ENCODE assay signal across 33 cellular contexts in the genomic region with DNA sequence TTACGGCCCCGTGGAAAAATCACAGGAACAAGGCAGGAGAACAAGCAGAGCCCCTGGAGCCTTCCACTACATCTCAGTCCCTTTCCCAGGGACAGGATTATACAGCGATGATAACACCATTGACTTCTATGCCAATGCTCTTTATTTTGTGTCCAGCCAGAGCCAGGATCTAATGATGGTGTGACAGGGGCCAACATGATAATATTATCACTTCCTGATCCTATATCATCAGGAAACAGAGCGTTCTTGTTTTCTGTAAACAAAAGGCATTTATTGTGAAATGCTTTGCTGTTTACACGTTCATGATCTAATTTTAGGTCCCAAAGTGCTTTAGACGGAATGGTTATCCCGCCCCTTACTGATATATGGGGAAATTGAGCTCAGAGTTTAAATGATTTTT. TPM values are rescaled to one million over a fixed set of nuclear protein-coding genes. Genes with fewer than 3 reads are reported as not detected.
"Had no signal": no experiment of that assay in that cellular context is flagged by ENCODE, and none has a peak within 500 bp of the region (broad histone marks: within the 10 kb centered on the region; RNA-seq: fewer than 3 reads in every experiment).

No MANE protein-coding gene starts in this region.

- ATAC-seq: activated CD8-positive, alpha-beta T cell treated with anti-CD3 and anti-CD28 coated beads for 36 hours; activated T-cell treated with anti-CD3 and anti-CD28 coated beads, Interleukin-2, amount 50 U/mL, for 72 hours; activated T-helper 17 cell treated with anti-CD3 and anti-CD28 coated beads, Interleukin-2, amount 50 U/mL, for 72 hours; Right ventricle myocardium inferior had no signal

- H3K4me1 ChIP-seq: ascending aorta had no signal

- H3K36me3 ChIP-seq: ascending aorta, cardiac muscle cell had no signal

- H3K27ac ChIP-seq: ascending aorta, cardiac muscle cell, PC-9, RWPE1 had no signal

- DNase-seq: activated CD4-positive, alpha-beta T cell treated with anti-CD3 and anti-CD28 coated beads, Interleukin-2, amount 10 ng/mL, durations not matched to agents 24 days and 14 days; activated CD4-positive, alpha-beta T cell treated with anti-CD3 and anti-CD28 coated beads, Interleukin-2, amount 50 U/mL, for 4 hours; activated CD8-positive, alpha-beta T cell treated with anti-CD3 and anti-CD28 coated beads for 36 hours; activated effector memory CD4-positive, alpha-beta T cell treated with anti-CD3 and anti-CD28 coated beads, Interleukin-2, amount 50 U/mL, for 16 hours; activated naive CD4-positive, alpha-beta T cell; activated naive CD8-positive, alpha-beta T cell treated with anti-CD3 and anti-CD28 coated beads, Interleukin-2, amount 10 ng/mL, durations not matched to agents 7 days and 5 days; activated T-cell treated with anti-CD3 and anti-CD28 coated beads, Interleukin-2, amount 50 U/mL, for 1 hour; activated T-cell treated with anti-CD3 and anti-CD28 coated beads, Interleukin-2, amount 50 U/mL, for 72 hours; amygdala; KBM-7; MM.1S; MV-4-11; NCI-H1092; NCI-H1436 treated with DMSO at 0.1 percent for 48 hours; NCI-H1694 treated with DMSO at 0.1 percent for 48 hours; NCI-H2029 treated with DMSO at 0.1 percent for 48 hours; NCI-H2107; NCI-H2171; NCI-H510A; NCI-H526; NCI-H748 treated with DMSO at 0.1 percent for 48 hours; NK-92 treated with Interleukin-12 subunit alpha and Interleukin-12 subunit beta, amount 100 ng/mL, for 24 hours; PC-9; SIG-M5; SW 1271; T-helper 1 cell; T-helper 2 cell; T-helper 9 cell had no signal

- H3K9me3 ChIP-seq: ascending aorta had no signal

- H3K4me2 ChIP-seq: PC-9 had no signal

- H3K4me3 ChIP-seq: ascending aorta, cardiac muscle cell, PC-9 had no signal

- H2AFZ ChIP-seq: PC-9 had no signal

- H3K27me3 ChIP-seq: ascending aorta, cardiac muscle cell had no signal

RNA-seq across cellular contexts. Expression of gene TMPRSS11E, which starts 12.8 kb away (rescaled TPM):
- total RNA-seq: activated CD4-positive, alpha-beta T cell treated with anti-CD3 and anti-CD28 coated beads, Interleukin-2, amount 10 ng/mL, durations not matched to agents 24 days and 14 days; activated T-cell treated with anti-CD3 and anti-CD28 coated beads, Interleukin-2, amount 50 U/mL, for 72 hours; activated T-helper 17 cell treated with anti-CD3 and anti-CD28 coated beads, Interleukin-2, amount 50 U/mL, for 72 hours; ascending aorta; cardiac muscle cell; PC-9; Right ventricle myocardium inferior had no signal
- polyA plus RNA-seq: cardiac muscle cell had no signal
